9 cellular contexts compared by ENCODE assay signal in the genomic region with DNA sequence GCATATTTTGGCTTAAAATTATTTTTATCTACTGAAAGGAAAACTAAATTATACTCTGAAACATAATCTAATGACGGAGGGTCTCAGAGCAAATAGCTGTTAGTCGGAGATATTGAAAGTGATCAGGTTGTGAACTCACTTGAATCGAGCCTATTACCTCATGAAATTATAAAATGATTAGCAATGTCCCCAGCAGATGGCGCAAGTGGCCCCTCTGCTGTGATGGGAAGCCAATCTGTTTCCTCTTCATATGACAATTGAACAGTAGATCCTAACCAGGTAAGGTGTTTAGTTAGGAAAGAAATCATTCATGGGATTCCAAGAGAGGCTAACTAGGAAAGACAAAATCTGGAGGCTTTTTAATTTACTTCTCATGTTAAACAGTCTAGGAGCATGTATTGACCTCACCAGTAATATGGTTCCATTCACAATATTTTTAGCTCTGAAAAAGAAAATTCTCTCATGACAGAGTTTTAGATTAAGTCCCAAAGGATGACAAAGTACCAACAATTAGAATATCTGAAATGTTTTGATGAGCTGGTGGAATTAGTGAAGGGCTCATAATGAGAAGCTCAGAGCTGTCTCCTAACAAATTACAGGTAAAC. TPM values are rescaled to one million over a fixed set of nuclear protein-coding genes. Genes with fewer than 3 reads are reported as not detected.
DNase-seq lines count a peak whose midpoint lies in the region; ATAC-seq and TF ChIP-seq lines count a peak whose summit lies in the region.
"Had no signal": no experiment of that assay in that cellular context is flagged by ENCODE, and none has a peak within 500 bp of the region (broad histone marks: within the 10 kb centered on the region; RNA-seq: fewer than 3 reads in every experiment).

No MANE protein-coding gene starts in this region.

- no peak overlapping the region for H3K23ac ChIP-seq in trophoblast cell (ENCODE audit: low read length)

- H3K27me3 ChIP-seq in trophoblast cell (ENCODE audit: insufficient read depth, low read length): no peaks in the 10 kb centered on the region
- H3K27me3 ChIP-seq: BLaER1 had no signal

- peak; percentile 19 for DNase-seq in DMS153 treated with DMSO at 0.1 percent for 48 hours (lab: John Stamatoyannopoulos, UW; ENCODE audit: unreplicated experiment)
- no peak for DNase-seq in DMS153 (lab: John Stamatoyannopoulos, UW)
- peak; percentile 74 for DNase-seq in NB4 (ENCODE audit: low read depth)
- peak; percentile 73 for DNase-seq in activated naive CD4-positive, alpha-beta T cell treated with Interleukin-2 at 50 U/mL for 16 hours
- DNase-seq in globus pallidus (ENCODE audit: low spot score): peak; percentile 56
- peak; percentile 85 to 95 for DNase-seq in trophoblast cell
- DNase-seq in type B pancreatic cell (ENCODE audit: extremely low spot score, unreplicated experiment): peak; percentile 75

- H3K4ac ChIP-seq in trophoblast cell (ENCODE audit: low read depth, low read length): no peak overlapping the region

- no peak overlapping the region for H2BK12ac ChIP-seq in trophoblast cell (ENCODE audit: low read length)

- H3K27me3 Mint-ChIP-seq in type B pancreatic cell: no peaks in the 10 kb centered on the region

- no peaks in the 10 kb centered on the region for H3K36me3 ChIP-seq in trophoblast cell (ENCODE audit: control insufficient read depth in 1 of 2, insufficient read depth in 2 of 2, low read length in 2 of 2)
- H3K36me3 ChIP-seq: BLaER1 had no signal

- no peak for TF ChIP-seq POLR2A in NB4 (IDR thresholded peaks at IDR 0.05; ENCODE audit: extremely low read depth, insufficient read length)

- H3K4me3 Mint-ChIP-seq in type B pancreatic cell: no peak overlapping the region

- no peaks in the 10 kb centered on the region for H3K9me3 Mint-ChIP-seq in type B pancreatic cell

- H3K79me2 ChIP-seq in trophoblast cell (ENCODE audit: control insufficient read depth, insufficient read depth, low read length, poor library complexity): no peaks in the 10 kb centered on the region

- H3K27ac ChIP-seq in trophoblast cell (ENCODE audit: low read depth, low read length): no peak overlapping the region
- H3K27ac ChIP-seq: BLaER1 had no signal

- H3K9ac ChIP-seq in trophoblast cell (ENCODE audit: low read length): no peak overlapping the region
- H3K9ac ChIP-seq: BLaER1 had no signal

- no peaks in the 10 kb centered on the region for H3K36me3 Mint-ChIP-seq in type B pancreatic cell

- H3K4me1 Mint-ChIP-seq in type B pancreatic cell (ENCODE audit: unreplicated experiment): peaks cover 7% of the 10 kb centered on the region

- no peak overlapping the region for H2BK120ac ChIP-seq in trophoblast cell (ENCODE audit: insufficient read depth, low read length, poor library complexity)

- no CpG with 5 or more reads among the region's 4 CpGs for WGBS in trophoblast cell (ENCODE audit: extremely low coverage, insufficient coverage, insufficient read length)

- H3K14ac ChIP-seq in trophoblast cell (ENCODE audit: low read length): no peak overlapping the region

- H2AFZ ChIP-seq in trophoblast cell (ENCODE audit: insufficient read depth, low read length, poor library complexity): no peak overlapping the region

- no peak overlapping the region for H2BK5ac ChIP-seq in trophoblast cell (ENCODE audit: low read depth, low read length, poor library complexity)

- H4K12ac ChIP-seq in trophoblast cell (ENCODE audit: low read depth, low read length): no peak overlapping the region

- H2AK5ac ChIP-seq in trophoblast cell (ENCODE audit: low read length): no peak overlapping the region

- peak; percentile 87 for ATAC-seq in SK-N-SH treated with all-trans-retinoic acid at 6 μM for 48 hours

- H3K4me3 ChIP-seq in NB4 (ENCODE audit: low read depth, low read length) (no peak overlapping the region), trophoblast cell (ENCODE audit: low read depth, low read length) (no peak overlapping the region)
- H3K4me3 ChIP-seq: BLaER1 had no signal

- no peaks in the 10 kb centered on the region for H3K79me1 ChIP-seq in trophoblast cell (ENCODE audit: low read length)

- H3K9me3 ChIP-seq in trophoblast cell (ENCODE audit: insufficient read depth, low read depth, low read length): no peaks in the 10 kb centered on the region
- H3K9me3 ChIP-seq: BLaER1 had no signal

- no peak overlapping the region for H4K91ac ChIP-seq in trophoblast cell (ENCODE audit: low read depth, low read length)

- H4K8ac ChIP-seq in trophoblast cell (ENCODE audit: low read depth, low read length): no peak overlapping the region

- H3K27ac Mint-ChIP-seq in type B pancreatic cell: no peak overlapping the region

- H3K4me1 ChIP-seq in trophoblast cell (ENCODE audit: control insufficient read depth in 1 of 2, insufficient read depth in 2 of 2, low read length in 2 of 2): no peaks in the 10 kb centered on the region
- H3K4me1 ChIP-seq: BLaER1 had no signal

- no peak overlapping the region for H3K18ac ChIP-seq in trophoblast cell (ENCODE audit: low read length)

- TF ChIP-seq CTCF in NB4 (IDR thresholded peaks at IDR 0.05; ENCODE audit: low read depth, low read length) (peak; percentile 66), type B pancreatic cell (conservative IDR thresholded peaks at IDR 0.05) (peak; percentile 91)

- no peak overlapping the region for H3K4me2 ChIP-seq in trophoblast cell (ENCODE audit: low read length)
- H3K4me2 ChIP-seq: BLaER1 had no signal

TF ChIP-seq in SK-N-SH treated with all-trans-retinoic acid at 6 μM for 48 hours, 23 proteins besides CTCF, POLR2A, EP300 and RAD21:
- no peak for TF ChIP-seq ZNF565 (CRISPR knock-in tag; conservative IDR thresholded peaks at IDR 0.05; ENCODE audit: low read depth)
- no peak for TF ChIP-seq OSR1 (CRISPR knock-in tag; IDR thresholded peaks at IDR 0.05)

RNA-seq across cellular contexts. Expression of a gene that starts 29.9 kb away (rescaled TPM):
- polyA plus RNA-seq in trophoblast cell (2013): 8.7 and 9.5 TPM in 2 replicates
- 35.3 and 35.8 TPM in 2 replicates for total RNA-seq in type B pancreatic cell (ENCODE audit: low replicate concordance)

RNA-seq across cellular contexts. Expression of a gene that starts 43.3 kb away (rescaled TPM):
- polyA plus RNA-seq in trophoblast cell (2013): 43.9 and 45.4 TPM in 2 replicates
- 53.6 and 56.3 TPM in 2 replicates for total RNA-seq in type B pancreatic cell (ENCODE audit: low replicate concordance)
